In genomic region chr2:43050866-43051265, GRCh38 we compare ENCODE assay signal across 2 cellular contexts.
TF ChIP-seq lines count a peak whose summit lies in the region.

No MANE protein-coding gene starts in this region.

TF ChIP-seq in WTC11, 78 proteins besides CTCF, POLR2A, EP300 and RAD21 (continued from another document):
- no peak for TF ChIP-seq CREM (CRISPR knock-in tag; IDR thresholded peaks at IDR 0.05)
- no peak for TF ChIP-seq ZNF219 (CRISPR knock-in tag; IDR thresholded peaks at IDR 0.05; ENCODE audit: borderline replicate concordance)
- no peak for TF ChIP-seq PRDM15 (CRISPR knock-in tag; IDR thresholded peaks at IDR 0.05)
- no peak for TF ChIP-seq ZMAT4 (CRISPR knock-in tag; IDR thresholded peaks at IDR 0.05)
- no peak for TF ChIP-seq FOXP4 (CRISPR knock-in tag; IDR thresholded peaks at IDR 0.05)
- TF ChIP-seq TP53 (CRISPR knock-in tag; IDR thresholded peaks at IDR 0.05) = no peak
- TF ChIP-seq ZNF423 (CRISPR knock-in tag; IDR thresholded peaks at IDR 0.05) = no peak
- no peak for TF ChIP-seq CBFB (CRISPR knock-in tag; IDR thresholded peaks at IDR 0.05; ENCODE audit: low read depth)

TF ChIP-seq in HepG2, 621 proteins besides CTCF, POLR2A, EP300 and RAD21 (continued from another document):
- no peak for TF ChIP-seq ZBTB43 (CRISPR knock-in tag; conservative IDR thresholded peaks at IDR 0.05)
- 0 out of 2 replicates have a peak, but pooled peaks have one; percentile 37 for TF ChIP-seq MTERF4 (CRISPR knock-in tag; IDR thresholded peaks at IDR 0.05)
- peak; percentile 48; the same call in 1 of the 2 replicates for TF ChIP-seq ZNF446 (CRISPR knock-in tag; IDR thresholded peaks at IDR 0.05)
- no peak for TF ChIP-seq GPN1 (CRISPR knock-in tag; IDR thresholded peaks at IDR 0.05; ENCODE audit: borderline replicate concordance)
- no peak for TF ChIP-seq ZMYM2 (CRISPR knock-in tag; IDR thresholded peaks at IDR 0.05)
- TF ChIP-seq HNF4A (CRISPR knock-in tag; IDR thresholded peaks at IDR 0.05) = peak; percentile 55; the same call in 1 of the 2 replicates
- no peak for TF ChIP-seq NR2F1 (CRISPR knock-in tag; IDR thresholded peaks at IDR 0.05)
- TF ChIP-seq ZHX1 (CRISPR knock-in tag; IDR thresholded peaks at IDR 0.05; ENCODE audit: low read depth) = 0 out of 2 replicates have a peak, but pooled peaks have one; percentile 30
